In the genomic region with DNA sequence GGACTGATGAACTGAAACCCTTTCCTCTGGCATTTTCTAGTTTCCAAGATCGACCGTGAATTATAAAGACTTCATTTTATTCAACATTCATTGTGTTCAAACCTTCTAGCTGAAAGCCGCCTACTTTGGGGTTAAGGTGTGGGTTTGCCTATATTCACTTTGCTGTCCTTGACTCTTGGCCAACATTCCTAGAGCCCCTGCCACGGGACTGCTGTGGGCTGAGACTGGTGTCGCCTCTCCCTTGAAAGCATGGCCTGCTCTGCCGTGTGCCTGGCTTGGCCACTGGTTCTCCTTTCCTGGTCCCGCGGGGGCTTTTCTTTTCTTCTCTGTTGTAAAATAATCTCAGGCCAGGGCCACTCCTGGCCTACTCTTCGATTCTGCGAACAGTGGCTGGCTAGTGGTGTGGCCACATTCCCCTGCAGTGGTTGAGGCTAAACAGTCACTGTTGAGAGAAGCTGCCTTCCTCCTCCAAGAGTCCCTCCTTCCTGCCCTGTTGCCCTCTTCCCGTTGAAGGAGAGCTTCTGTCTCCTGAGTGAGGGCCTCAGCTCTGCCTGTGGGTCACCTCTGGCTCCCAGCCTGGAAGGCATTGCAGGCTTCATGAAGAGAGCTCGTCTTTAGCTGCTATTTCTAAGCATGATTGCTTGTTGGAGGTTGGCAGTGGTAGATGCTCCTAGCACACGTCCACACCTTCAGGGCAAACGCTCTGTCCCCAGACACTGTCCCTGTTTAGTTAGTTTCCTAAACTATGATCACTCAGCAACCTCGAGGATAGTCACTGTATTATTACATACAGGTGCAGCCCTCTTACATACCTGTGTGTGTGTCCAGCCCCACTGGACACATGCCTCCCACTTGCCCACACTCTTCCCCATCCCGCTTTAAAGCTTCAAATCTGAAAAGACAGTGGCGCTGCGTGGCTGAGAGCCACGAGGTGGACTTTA, we compare ENCODE assay signal across 19 cellular contexts.
DNase-seq lines count a peak whose midpoint lies in the region; ATAC-seq, FAIRE-seq and TF ChIP-seq lines count a peak whose summit lies in the region.
"Had no signal": no experiment of that assay in that cellular context is flagged by ENCODE, and none has a peak within 500 bp of the region (broad histone marks: within the 10 kb centered on the region; RNA-seq: fewer than 3 reads in every experiment).

No MANE protein-coding gene starts in this region.

- peaks cover 13% of the 10 kb centered on the region for H3K79me2 ChIP-seq in HepG2 (ENCODE audit: insufficient read depth, low read length)
- H3K79me2 ChIP-seq in K562 (ENCODE audit: control insufficient read depth, insufficient read depth, low read length) = peaks cover 99% of the 10 kb centered on the region

- TF ChIP-seq EP300 in HepG2 (IDR thresholded peaks at IDR 0.05; ENCODE audit: low read depth in 2 of 2, low read length in 2 of 2) (no peak), HepG2 (CRISPR knock-in tag; IDR thresholded peaks at IDR 0.05; ENCODE audit: borderline replicate concordance) (no peak), K562 (IDR thresholded peaks at IDR 0.05; ENCODE audit: low read length) (no peak)

- H3K27me3 Mint-ChIP-seq in naive B cell = no peaks in the 10 kb centered on the region
- no peaks in the 10 kb centered on the region for H3K27me3 Mint-ChIP-seq in activated CD8-positive, alpha-beta memory T cell treated with anti-CD3 and anti-CD28 coated beads, Interleukin-2, amount 10 ng/mL, durations not matched to agents 7 days and 5 days
- H3K27me3 Mint-ChIP-seq: naive thymus-derived CD4-positive, alpha-beta T cell had no signal

- no TSS peak for BruUV-seq in HepG2 (replicated peaks; lab: Mats Ljungman, UMichigan)
- no TSS peak for BruUV-seq in K562 (replicated peaks; lab: Mats Ljungman, UMichigan)

- H3K9me3 ChIP-seq in HepG2 (ENCODE audit: low read length) (no peaks in the 10 kb centered on the region), right lobe of liver (no peaks in the 10 kb centered on the region), K562 (replicated peaks; ENCODE audit: control insufficient read depth, insufficient read depth, low read depth, low read length) (no peaks in the 10 kb centered on the region)

- H2AFZ ChIP-seq in HepG2 (ENCODE audit: low read length) (no peak overlapping the region), K562 (ENCODE audit: low read depth, low read length) (no peak overlapping the region)
- H2AFZ ChIP-seq: GM23248, hepatocyte, PC-9 had no signal

- H3K9me1 ChIP-seq in K562 (ENCODE audit: control insufficient read depth, insufficient read depth, low read length) = peaks cover 3% of the 10 kb centered on the region

- FAIRE-seq in HepG2 (lab: Jason Lieb, UNC) = no peak
- FAIRE-seq in K562 (lab: Jason Lieb, UNC) = no peak

- in situ Hi-C loops in HepG2 (cut with HindIII; ENCODE audit: extremely low pct_ligation_motif_present, low pct_unique_long_range_greater_than_20kb) = no loop called here
- in situ Hi-C loops in K562 (cut with MboI) = no loop called here

- intact Hi-C loops in HepG2 (cut with micrococcal nuclease; ENCODE audit: unreplicated experiment) = no loop called here
- intact Hi-C loops in right lobe of liver (cut with DNase I) = no loop called here
- intact Hi-C loops in K562 (cut with micrococcal nuclease) = loop anchor here (2.0 to 5.0 kb wide), 2 partner anchors 19 to 80 kb away; a partner anchor contains a TSS

- peak overlapping the region; percentile 96 to 99 (median 98) for H3K27ac Mint-ChIP-seq in naive B cell
- H3K27ac Mint-ChIP-seq in activated CD8-positive, alpha-beta memory T cell treated with anti-CD3 and anti-CD28 coated beads, Interleukin-2, amount 10 ng/mL, durations not matched to agents 7 days and 5 days = no peak overlapping the region
- H3K27ac Mint-ChIP-seq: stimulated activated effector memory CD8-positive, alpha-beta T cell treated with anti-CD3 and anti-CD28 coated beads, Interleukin-12 subunit alpha, Interleukin-12 subunit beta, amount 100 ng/mL, for 72 hours had no signal

- H3K27me3 ChIP-seq in HepG2 (ENCODE audit: control insufficient read depth in 1 of 2, insufficient read depth in 2 of 2, low read length in 2 of 2) (no peaks in the 10 kb centered on the region), right lobe of liver (no peaks in the 10 kb centered on the region), K562 (ENCODE audit: control insufficient read depth in 2 of 2, insufficient read depth in 2 of 2, low read length in 2 of 2) (no peaks in the 10 kb centered on the region)
- H3K27me3 ChIP-seq: hepatocyte had no signal

- H3K9me3 Mint-ChIP-seq in naive B cell = no peaks in the 10 kb centered on the region
- H3K9me3 Mint-ChIP-seq in activated CD8-positive, alpha-beta memory T cell treated with anti-CD3 and anti-CD28 coated beads, Interleukin-2, amount 10 ng/mL, durations not matched to agents 7 days and 5 days (ENCODE audit: low read depth) = no peaks in the 10 kb centered on the region
- H3K9me3 Mint-ChIP-seq: naive thymus-derived CD4-positive, alpha-beta T cell; stimulated activated effector memory CD8-positive, alpha-beta T cell treated with anti-CD3 and anti-CD28 coated beads, Interleukin-12 subunit alpha, Interleukin-12 subunit beta, amount 100 ng/mL, for 72 hours had no signal

- WGBS in HepG2 (ENCODE audit: low lambda C conversion rate) = 76% methylated on average over 18 of the region's 19 CpGs
- 63% methylated on average over 13 of the region's 19 CpGs for WGBS in right lobe of liver (ENCODE audit: insufficient coverage, low coverage, low lambda C conversion rate, missing lambda C conversion rate)
- WGBS in K562 (ENCODE audit: insufficient coverage, low coverage, missing lambda C conversion rate) = 68% methylated on average over 19 of the region's 19 CpGs

- POLR2A ChIA-PET in HepG2 (lab: Yijun Ruan, JAX) = no interaction called here
- POLR2A ChIA-PET in K562 (lab: Yijun Ruan, JAX) = interaction anchor here (0.6 to 3.6 kb wide), 7 partner anchors 9 to 33 kb away, joined by 3 to 17 read pairs (median 4); no protein-coding TSS in a partner anchor

- TF ChIP-seq POLR2A in HepG2 (IDR thresholded peaks at IDR 0.05; ENCODE audit: insufficient read depth in 1 of 2, low read depth in 2 of 2, low read length in 2 of 2) (no peak), right lobe of liver (IDR thresholded peaks at IDR 0.05) (no peak), K562 (conservative IDR thresholded peaks at IDR 0.05) (no peak)

- no peak overlapping the region for H3K27ac ChIP-seq in HepG2 (ENCODE audit: extremely low read length, insufficient read depth, low read length)
- H3K27ac ChIP-seq in right lobe of liver = no peak overlapping the region
- peak overlapping the region; percentile 46 for H3K27ac ChIP-seq in K562 (ENCODE audit: extremely low read depth, low read depth, low read length)
- H3K27ac ChIP-seq: GM23248, hepatocyte, PC-9 had no signal

- no peak for TF ChIP-seq RAD21 in HepG2 (CRISPR knock-in tag; IDR thresholded peaks at IDR 0.05)
- TF ChIP-seq RAD21 in K562 (CRISPR knock-in tag; conservative IDR thresholded peaks at IDR 0.05 in 1 of 2, IDR thresholded peaks at IDR 0.05 in 1 of 2) = no peak

- H3K4me3 ChIP-seq in HepG2 (replicated peaks in 1 of 3; ENCODE audit: insufficient read depth in 1 of 3, low read depth in 2 of 3, low read length in 3 of 3) (no peak overlapping the region), right lobe of liver (no peak overlapping the region), K562 (no peak overlapping the region)
- H3K4me3 ChIP-seq: GM23248, hepatocyte, PC-9 had no signal

- H3K4me1 Mint-ChIP-seq in naive B cell = peaks cover 63 to 97% (median 88%) of the 10 kb centered on the region in 3 donors
- H3K4me1 Mint-ChIP-seq in activated CD8-positive, alpha-beta memory T cell treated with anti-CD3 and anti-CD28 coated beads, Interleukin-2, amount 10 ng/mL, durations not matched to agents 7 days and 5 days = peaks cover 35% of the 10 kb centered on the region

- H3K4me1 ChIP-seq in HepG2 (ENCODE audit: insufficient read depth, low read length) (peaks cover 51% of the 10 kb centered on the region), right lobe of liver (peaks cover 0 to 37% (median 17%) of the 10 kb centered on the region in 4 donors), K562 (replicated peaks in 1 of 2; ENCODE audit: control insufficient read depth in 2 of 2, insufficient read depth in 2 of 2, low read length in 2 of 2) (peaks cover 83 to 91% of the 10 kb centered on the region in 2 experiments)

- H3K9ac ChIP-seq in HepG2 (ENCODE audit: insufficient read depth, low read depth, low read length) (no peak overlapping the region), K562 (ENCODE audit: insufficient read depth in 1 of 2, low read depth in 2 of 2, low read length in 2 of 2) (peak overlapping the region; percentile 20 to 78; a peak in 2 of 4 replicates)
- H3K9ac ChIP-seq: GM23248 had no signal

- CTCF ChIA-PET in HepG2 (lab: Yijun Ruan, JAX; ENCODE audit: low intra/inter-chr PET ratio, low total read pairs) = no interaction called here
- CTCF ChIA-PET in K562 (lab: Yijun Ruan, JAX; ENCODE audit: low intra/inter-chr PET ratio) = no interaction called here
- CTCF ChIA-PET in activated CD8-positive, alpha-beta memory T cell treated with anti-CD3 and anti-CD28 coated beads, Interleukin-2, amount 10 ng/mL, durations not matched to agents 7 days and 5 days (lab: Charles Lee) = no interaction called here

- H3K36me3 ChIP-seq in HepG2 (replicated peaks in 1 of 2; ENCODE audit: control insufficient read depth in 1 of 2, insufficient read depth in 2 of 2, low read length in 2 of 2) (peaks cover 0 to 1% of the 10 kb centered on the region in 2 experiments; a peak in 1 of 5 replicates), right lobe of liver (no peaks in the 10 kb centered on the region), K562 (ENCODE audit: control insufficient read depth, insufficient read depth, low read length) (peaks cover 6% of the 10 kb centered on the region; the same call in 2 of the 3 replicates)

- peak overlapping the region; percentile 10 to 93 (median 60) for H3K4me3 Mint-ChIP-seq in naive B cell
- no peak overlapping the region for H3K4me3 Mint-ChIP-seq in activated CD8-positive, alpha-beta memory T cell treated with anti-CD3 and anti-CD28 coated beads, Interleukin-2, amount 10 ng/mL, durations not matched to agents 7 days and 5 days
- H3K4me3 Mint-ChIP-seq: naive thymus-derived CD4-positive, alpha-beta T cell; stimulated activated effector memory CD8-positive, alpha-beta T cell treated with anti-CD3 and anti-CD28 coated beads, Interleukin-12 subunit alpha, Interleukin-12 subunit beta, amount 100 ng/mL, for 72 hours had no signal

- H3K4me2 ChIP-seq in HepG2 (ENCODE audit: low read depth, low read length) (no peak overlapping the region), K562 (ENCODE audit: insufficient read depth, low read length) (peak overlapping the region; percentile 13; the same call in 1 of the 2 replicates)
- H3K4me2 ChIP-seq: hepatocyte, PC-9 had no signal

- ATAC-seq in HepG2 (peak; percentile 62), right lobe of liver (no peak), K562 (no peak), naive B cell (ENCODE audit: low read depth in 2 of 2) (no peak), GM19463 (IDR thresholded peaks at IDR 0.05; ENCODE audit: unreplicated experiment) (no peak)
- ATAC-seq in activated CD8-positive, alpha-beta memory T cell treated with anti-CD3 and anti-CD28 coated beads, Interleukin-2, amount 10 ng/mL, durations not matched to agents 7 days and 5 days = no peak
- ATAC-seq: activated CD4-positive, CD25-positive, alpha-beta regulatory T cell treated with anti-CD3 and anti-CD28 coated beads, Interleukin-2, amount 50 U/mL, for 24 hours; left colon; naive thymus-derived CD4-positive, alpha-beta T cell; stimulated activated effector memory CD8-positive, alpha-beta T cell treated with anti-CD3 and anti-CD28 coated beads, Interleukin-12 subunit alpha, Interleukin-12 subunit beta, amount 100 ng/mL, for 72 hours had no signal

- H3K36me3 Mint-ChIP-seq in naive B cell = no peaks in the 10 kb centered on the region
- no peaks in the 10 kb centered on the region for H3K36me3 Mint-ChIP-seq in activated CD8-positive, alpha-beta memory T cell treated with anti-CD3 and anti-CD28 coated beads, Interleukin-2, amount 10 ng/mL, durations not matched to agents 7 days and 5 days
- H3K36me3 Mint-ChIP-seq: naive thymus-derived CD4-positive, alpha-beta T cell; stimulated activated effector memory CD8-positive, alpha-beta T cell treated with anti-CD3 and anti-CD28 coated beads, Interleukin-12 subunit alpha, Interleukin-12 subunit beta, amount 100 ng/mL, for 72 hours had no signal

- H4K20me1 ChIP-seq in HepG2 (ENCODE audit: insufficient read depth, low read length) = no peaks in the 10 kb centered on the region
- no peaks in the 10 kb centered on the region for H4K20me1 ChIP-seq in K562 (replicated peaks; ENCODE audit: control insufficient read depth, insufficient read depth, low read length)

- DNase-seq in HepG2 (ENCODE audit: low spot score) (no peak), right lobe of liver (no peak), K562 (ENCODE audit: extremely low read depth in 1 of 4, low spot score in 3 of 4) (no peak), naive B cell (no peak), NCI-H345 (lab: John Stamatoyannopoulos, UW) (no peak), anterior cingulate cortex (lab: John Stamatoyannopoulos, UW) (no peak)
- no peak for DNase-seq in activated CD8-positive, alpha-beta memory T cell treated with anti-CD3 and anti-CD28 coated beads, Interleukin-2, amount 10 ng/mL, durations not matched to agents 7 days and 5 days
- DNase-seq: activated T-cell treated with anti-CD3 and anti-CD28 coated beads for 4 hours; dermis blood vessel endothelial cell; GM23248; left colon; naive thymus-derived CD4-positive, alpha-beta T cell; NCI-H446; PC-9; stimulated activated CD4-positive, alpha-beta T cell treated with anti-CD3 and anti-CD28 coated beads, Interleukin-4, amount 100 ng/mL, for 4 hours had no signal

- no peak for TF ChIP-seq CTCF in HepG2 (CRISPR knock-in tag; IDR thresholded peaks at IDR 0.05)
- no peak for TF ChIP-seq CTCF in right lobe of liver (IDR thresholded peaks at IDR 0.05)
- TF ChIP-seq CTCF in K562 (IDR thresholded peaks at IDR 0.05 in 2 of 3, conservative IDR thresholded peaks at IDR 0.05 in 1 of 3; ENCODE audit: insufficient read depth in 2 of 3, low read depth in 1 of 3, low read length in 3 of 3) = no peak
